8 cellular contexts compared by ENCODE assay signal in the genomic region with DNA sequence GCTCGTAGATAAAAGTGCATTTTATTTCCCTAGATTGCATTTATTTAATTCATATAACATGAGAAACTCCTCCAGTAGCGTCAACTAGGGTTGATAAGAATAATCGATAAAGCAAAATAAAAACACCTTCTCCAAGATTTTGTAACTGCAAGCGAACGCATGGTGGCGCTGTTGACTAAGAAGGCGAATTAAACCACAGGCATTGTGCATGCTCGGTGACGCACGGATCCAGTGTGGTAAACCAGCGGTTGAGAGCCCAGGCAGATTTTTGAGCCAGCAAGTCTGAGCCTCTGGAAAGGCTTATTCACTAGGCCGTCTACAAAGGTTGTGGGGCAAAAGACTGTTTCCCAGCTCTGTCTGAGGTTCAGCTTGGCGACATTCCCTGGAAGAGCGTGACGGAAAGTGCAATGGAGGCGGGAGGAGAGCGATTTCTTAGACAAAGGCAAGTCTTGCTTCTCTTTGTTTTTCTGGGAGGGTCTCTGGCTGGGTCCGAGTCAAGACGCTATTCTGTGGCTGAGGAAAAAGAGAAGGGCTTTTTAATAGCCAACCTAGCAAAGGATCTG. TPM values are rescaled to one million over a fixed set of nuclear protein-coding genes. Genes with fewer than 3 reads are reported as not detected.
DNase-seq lines count a peak whose midpoint lies in the region; ATAC-seq and TF ChIP-seq lines count a peak whose summit lies in the region.

A gene (plus strand): TSS at position 231 of the 563 bp plus-strand sequence. CDS start 177 bp downstream, at position 408.

- ATAC-seq in HCT116 (no peak), GM21576 (IDR thresholded peaks at IDR 0.05; ENCODE audit: unreplicated experiment) (no peak)

- H3K4me3 ChIP-seq in A673 (ENCODE audit: low read depth, low read length, poor library complexity, severe bottlenecking) = no peak within 1 kb of the TSS
- H3K4me3 ChIP-seq in HCT116 (replicated peaks in 1 of 2; ENCODE audit: low read depth in 1 of 2, low read length in 2 of 2) = no peak within 1 kb of the TSS
- peak within 1 kb of the TSS; percentile 56 for H3K4me3 ChIP-seq in left ventricle myocardium inferior

- H3K27ac ChIP-seq in A673 (ENCODE audit: low read depth, low read length, poor library complexity, severe bottlenecking) (no peak within 1 kb of the TSS), HCT116 (ENCODE audit: low read depth, low read length) (no peak within 1 kb of the TSS), left ventricle myocardium inferior (replicated peaks) (peak within 1 kb of the TSS; percentile 33)

- H3K4me1 ChIP-seq in A673 (ENCODE audit: insufficient read depth, low read length, poor library complexity, severe bottlenecking) = no peaks in the 10 kb centered on the region
- H3K4me1 ChIP-seq in HCT116 (ENCODE audit: control insufficient read depth in 1 of 2, insufficient read depth in 2 of 2, low read length in 2 of 2) = no peaks in the 10 kb centered on the region
- no peaks in the 10 kb centered on the region for H3K4me1 ChIP-seq in left ventricle myocardium inferior

- in situ Hi-C loops in ACHN (cut with HindIII; ENCODE audit: low pct_ligation_motif_present, low pct_unique_long_range_greater_than_20kb, low sequenced_read_pairs) = no loop called here

- no peaks in the 10 kb centered on the region for H3K4me1 Mint-ChIP-seq in activated CD4-positive, alpha-beta T cell treated with anti-CD3 and anti-CD28 coated beads, Interleukin-2, amount 10 ng/mL, durations not matched to agents 24 days and 14 days

- CTCF ChIA-PET in A673 (lab: Charles Lee) (no interaction called here), HCT116 (lab: Charles Lee) (no interaction called here)

- no peak for TF ChIP-seq POLR2A in HCT116 (IDR thresholded peaks at IDR 0.05; ENCODE audit: borderline replicate concordance, extremely low read depth, insufficient read depth, insufficient read length)

- H4K20me1 ChIP-seq in HCT116 (ENCODE audit: insufficient read depth) = no peaks in the 10 kb centered on the region

- no peak within 1 kb of the TSS for H3K4me2 ChIP-seq in HCT116 (ENCODE audit: low read length)

- TF ChIP-seq CTCF in A673 (conservative IDR thresholded peaks at IDR 0.05; ENCODE audit: low read depth, low read length) (peak; percentile 50), HCT116 (IDR thresholded peaks at IDR 0.05 in 2 of 3, conservative IDR thresholded peaks at IDR 0.05 in 1 of 3; ENCODE audit: borderline replicate concordance in 1 of 3, insufficient read depth in 1 of 3, low read depth in 2 of 3, low read length in 2 of 3) (peak; percentile 11 to 54 (median 29); a peak in 3 of 6 replicates), left ventricle myocardium inferior (IDR thresholded peaks at IDR 0.05; ENCODE audit: borderline replicate concordance) (peak; percentile 50)

- H3K9me3 ChIP-seq in A673 (ENCODE audit: low read depth, low read length, poor library complexity, severe bottlenecking) = peaks cover 36% of the 10 kb centered on the region
- H3K9me3 ChIP-seq in HCT116 (ENCODE audit: control insufficient read depth in 1 of 2, insufficient read depth in 1 of 2, low read depth in 1 of 2, low read length in 2 of 2) = peaks cover 0 to 4% of the 10 kb centered on the region in 2 experiments; a peak in 1 of 4 replicates
- peaks cover 56% of the 10 kb centered on the region for H3K9me3 ChIP-seq in left ventricle myocardium inferior (replicated peaks)

- H3K79me2 ChIP-seq in HCT116 (ENCODE audit: insufficient read depth, low read length) = no peaks in the 10 kb centered on the region

- RAD21 ChIA-PET in HCT116 (lab: Charles Lee; ENCODE audit: low non-redundant PET in 1 of 2, low total read pairs in 2 of 2, uncharacterized antibody in 2 of 2, unreplicated experiment in 2 of 2) = no interaction called here

- no peak within 1 kb of the TSS for H2AFZ ChIP-seq in HCT116 (ENCODE audit: low read depth, low read length, poor library complexity, severe bottlenecking)

- H3K36me3 Mint-ChIP-seq in activated CD4-positive, alpha-beta T cell treated with anti-CD3 and anti-CD28 coated beads, Interleukin-2, amount 10 ng/mL, durations not matched to agents 24 days and 14 days (ENCODE audit: low read depth) = no peaks in the 10 kb centered on the region

- POLR2A ChIA-PET in A673 (lab: Charles Lee; ENCODE audit: low non-redundant PET) = no interaction called here
- POLR2A ChIA-PET in HCT116 (lab: Charles Lee) = no interaction called here

- H3K27me3 ChIP-seq in A673 (replicated peaks; ENCODE audit: insufficient read depth, low read depth, low read length, poor library complexity) = no peaks in the 10 kb centered on the region
- no peaks in the 10 kb centered on the region for H3K27me3 ChIP-seq in HCT116 (ENCODE audit: insufficient read depth, low read length)
- peaks cover 69% of the 10 kb centered on the region for H3K27me3 ChIP-seq in left ventricle myocardium inferior (ENCODE audit: low read depth)

- no peaks in the 10 kb centered on the region for H3K9me2 ChIP-seq in HCT116 (ENCODE audit: insufficient read depth)

- peak; percentile 46 for TF ChIP-seq RAD21 in HCT116 (IDR thresholded peaks at IDR 0.05; ENCODE audit: low read depth)

- DNase-seq in A673 (ENCODE audit: low spot score) = peak; percentile 36
- DNase-seq in HCT116 (ENCODE audit: low read depth, low spot score) = peak; percentile 16
- DNase-seq in activated CD4-positive, alpha-beta T cell treated with anti-CD3 and anti-CD28 coated beads, Interleukin-2, amount 10 ng/mL, durations not matched to agents 24 days and 14 days = peak; percentile 65
- DNase-seq in left ventricle myocardium inferior = peak; percentile 40
- DNase-seq in stimulated activated CD4-positive, alpha-beta T cell treated with anti-CD3 and anti-CD28 coated beads, Interleukin-4, amount 100 ng/mL, for 24 hours = peak; percentile 18
- no peak for DNase-seq in ACHN
- DNase-seq in NOMO-1 (lab: John Stamatoyannopoulos, UW; ENCODE audit: unreplicated experiment in 2 of 2) = no peak

- BruUV-seq in A673 (replicated peaks; lab: Mats Ljungman, UMichigan) = no TSS peak
- BruUV-seq in HCT116 (replicated peaks; lab: Mats Ljungman, UMichigan) = no TSS peak

- no peak within 1 kb of the TSS for H3K4me3 Mint-ChIP-seq in activated CD4-positive, alpha-beta T cell treated with anti-CD3 and anti-CD28 coated beads, Interleukin-2, amount 10 ng/mL, durations not matched to agents 24 days and 14 days

- intact Hi-C loops in A673 (cut with micrococcal nuclease; ENCODE audit: unreplicated experiment) = no loop called here
- intact Hi-C loops in HCT116 (cut with micrococcal nuclease) = no loop called here
- intact Hi-C loops in activated CD4-positive, alpha-beta T cell treated with anti-CD3 and anti-CD28 coated beads, Interleukin-2, amount 10 ng/mL, durations not matched to agents 24 days and 14 days (cut with micrococcal nuclease) = no loop called here
- intact Hi-C loops in left ventricle myocardium inferior (cut with micrococcal nuclease) = no loop called here

- H3K36me3 ChIP-seq in A673 (ENCODE audit: insufficient read depth, low read length, poor library complexity, severe bottlenecking) = peaks cover 13% of the 10 kb centered on the region
- no peaks in the 10 kb centered on the region for H3K36me3 ChIP-seq in HCT116 (ENCODE audit: control insufficient read depth in 1 of 2, insufficient read depth in 2 of 2, low read length in 2 of 2)
- H3K36me3 ChIP-seq in left ventricle myocardium inferior = no peaks in the 10 kb centered on the region

- H3K27ac Mint-ChIP-seq in activated CD4-positive, alpha-beta T cell treated with anti-CD3 and anti-CD28 coated beads, Interleukin-2, amount 10 ng/mL, durations not matched to agents 24 days and 14 days = no peak within 1 kb of the TSS

- no peak within 1 kb of the TSS for H3K9ac ChIP-seq in HCT116 (ENCODE audit: low read length)

- H3K9me3 Mint-ChIP-seq in activated CD4-positive, alpha-beta T cell treated with anti-CD3 and anti-CD28 coated beads, Interleukin-2, amount 10 ng/mL, durations not matched to agents 24 days and 14 days = peaks cover 24% of the 10 kb centered on the region

- no peaks in the 10 kb centered on the region for H3K27me3 Mint-ChIP-seq in activated CD4-positive, alpha-beta T cell treated with anti-CD3 and anti-CD28 coated beads, Interleukin-2, amount 10 ng/mL, durations not matched to agents 24 days and 14 days

TF ChIP-seq in HCT116, 20 proteins besides CTCF, POLR2A, EP300 and RAD21:
- TF ChIP-seq SIN3A (IDR thresholded peaks at IDR 0.05; ENCODE audit: low read depth) = no peak
- TF ChIP-seq POLR2AphosphoS5 (IDR thresholded peaks at IDR 0.05; ENCODE audit: low read depth, low read length) = no peak
- TF ChIP-seq, protein P1, sequence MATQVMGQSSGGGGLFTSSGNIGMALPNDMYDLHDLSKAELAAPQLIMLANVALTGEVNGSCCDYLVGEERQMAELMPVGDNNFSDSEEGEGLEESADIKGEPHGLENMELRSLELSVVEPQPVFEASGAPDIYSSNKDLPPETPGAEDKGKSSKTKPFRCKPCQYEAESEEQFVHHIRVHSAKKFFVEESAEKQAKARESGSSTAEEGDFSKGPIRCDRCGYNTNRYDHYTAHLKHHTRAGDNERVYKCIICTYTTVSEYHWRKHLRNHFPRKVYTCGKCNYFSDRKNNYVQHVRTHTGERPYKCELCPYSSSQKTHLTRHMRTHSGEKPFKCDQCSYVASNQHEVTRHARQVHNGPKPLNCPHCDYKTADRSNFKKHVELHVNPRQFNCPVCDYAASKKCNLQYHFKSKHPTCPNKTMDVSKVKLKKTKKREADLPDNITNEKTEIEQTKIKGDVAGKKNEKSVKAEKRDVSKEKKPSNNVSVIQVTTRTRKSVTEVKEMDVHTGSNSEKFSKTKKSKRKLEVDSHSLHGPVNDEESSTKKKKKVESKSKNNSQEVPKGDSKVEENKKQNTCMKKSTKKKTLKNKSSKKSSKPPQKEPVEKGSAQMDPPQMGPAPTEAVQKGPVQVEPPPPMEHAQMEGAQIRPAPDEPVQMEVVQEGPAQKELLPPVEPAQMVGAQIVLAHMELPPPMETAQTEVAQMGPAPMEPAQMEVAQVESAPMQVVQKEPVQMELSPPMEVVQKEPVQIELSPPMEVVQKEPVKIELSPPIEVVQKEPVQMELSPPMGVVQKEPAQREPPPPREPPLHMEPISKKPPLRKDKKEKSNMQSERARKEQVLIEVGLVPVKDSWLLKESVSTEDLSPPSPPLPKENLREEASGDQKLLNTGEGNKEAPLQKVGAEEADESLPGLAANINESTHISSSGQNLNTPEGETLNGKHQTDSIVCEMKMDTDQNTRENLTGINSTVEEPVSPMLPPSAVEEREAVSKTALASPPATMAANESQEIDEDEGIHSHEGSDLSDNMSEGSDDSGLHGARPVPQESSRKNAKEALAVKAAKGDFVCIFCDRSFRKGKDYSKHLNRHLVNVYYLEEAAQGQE (IDR thresholded peaks at IDR 0.05; ENCODE audit: low read depth) = no peak
- no peak for TF ChIP-seq ZNF274 (IDR thresholded peaks at IDR 0.05; ENCODE audit: low read depth, low read length)

RNA-seq across cellular contexts. Expression of the gene that starts here (rescaled TPM):
- total RNA-seq in A673 (2021) (2.6 and 4.9 TPM in 2 replicates), HCT116 (2021; ENCODE audit: unreplicated experiment) (0.10 TPM), left ventricle myocardium inferior (0.77 TPM)
- 0.01 TPM in 1 of 2 replicates, not detected in the other for polyA plus RNA-seq in HCT116 (2012)
- total RNA-seq in activated CD4-positive, alpha-beta T cell treated with anti-CD3 and anti-CD28 coated beads, Interleukin-2, amount 10 ng/mL, durations not matched to agents 24 days and 14 days = not detected in 2 replicates

Comparison
In these comparisons a context has a peak if more than half of its experiments do, and no peak if none do; other contexts are left out.
1. Peak in DNase-seq in HCT116; RNA of the gene not detected or under 1 TPM.
2. Peak in DNase-seq in activated CD4-positive, alpha-beta T cell treated with anti-CD3 and anti-CD28 coated beads, Interleukin-2, amount 10 ng/mL, durations not matched to agents 24 days and 14 days; RNA of the gene not detected or under 1 TPM.
3. Peak in DNase-seq, H3K4me3 ChIP-seq and H3K27ac ChIP-seq in left ventricle myocardium inferior; RNA of the gene not detected or under 1 TPM.
4. DNase-seq: peak in A673 (single experiment) and stimulated activated CD4-positive, alpha-beta T cell treated with anti-CD3 and anti-CD28 coated beads, Interleukin-4, amount 100 ng/mL, for 24 hours (single experiment); none in ACHN (single experiment) and NOMO-1 (0 of 2).
5. Peak in every context shown above with its lines, with median percentiles within 50 percentile points of each other: CTCF ChIP-seq.